1 cellular context compared by ENCODE assay signal in the genomic region with DNA sequence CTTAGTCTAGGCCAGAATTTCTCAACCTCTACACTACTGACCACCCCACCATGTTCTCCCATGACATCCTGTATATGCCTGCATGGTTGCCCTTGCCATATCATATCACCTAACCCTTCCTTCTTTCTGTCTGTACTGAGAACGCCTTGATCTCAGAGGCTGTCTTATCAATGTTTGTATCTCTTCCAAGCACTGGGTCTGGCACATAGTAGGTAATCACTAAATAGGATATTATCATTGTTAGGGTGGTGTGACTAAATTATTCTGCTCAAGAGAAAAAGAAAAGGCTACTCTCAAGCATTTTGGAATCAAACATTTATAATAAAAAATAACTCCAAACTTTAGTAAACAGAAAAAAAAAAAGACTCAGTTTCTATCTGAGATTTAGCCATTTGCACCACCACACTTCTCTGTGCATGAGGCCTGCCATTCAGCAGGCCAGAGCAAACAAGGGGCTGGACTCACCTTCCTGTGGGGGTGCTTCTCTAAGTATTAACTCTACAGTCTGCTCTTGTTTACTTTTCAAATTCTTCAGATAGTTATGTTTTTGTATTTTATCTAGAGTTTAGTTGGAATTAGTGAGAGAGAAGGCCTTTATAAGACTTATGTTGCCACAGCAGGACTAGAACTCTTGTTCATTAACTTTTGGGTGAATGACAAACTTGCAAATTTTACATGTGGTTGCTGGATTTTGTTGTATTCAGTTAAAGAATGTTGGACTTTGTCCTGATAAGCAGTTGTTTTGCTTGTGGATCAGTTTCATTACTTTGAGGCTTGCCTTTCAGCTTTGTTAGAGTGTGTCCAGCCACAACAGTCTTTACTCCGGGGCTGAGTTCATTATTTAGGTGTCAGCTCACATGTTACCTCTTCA.
TF ChIP-seq lines count a peak whose summit lies in the region.

No MANE protein-coding gene starts in this region.

TF ChIP-seq in SK-N-SH treated with all-trans-retinoic acid at 6 μM for 48 hours, 23 proteins besides CTCF, POLR2A, EP300 and RAD21 (continued from another document):
- TF ChIP-seq, protein P1, sequence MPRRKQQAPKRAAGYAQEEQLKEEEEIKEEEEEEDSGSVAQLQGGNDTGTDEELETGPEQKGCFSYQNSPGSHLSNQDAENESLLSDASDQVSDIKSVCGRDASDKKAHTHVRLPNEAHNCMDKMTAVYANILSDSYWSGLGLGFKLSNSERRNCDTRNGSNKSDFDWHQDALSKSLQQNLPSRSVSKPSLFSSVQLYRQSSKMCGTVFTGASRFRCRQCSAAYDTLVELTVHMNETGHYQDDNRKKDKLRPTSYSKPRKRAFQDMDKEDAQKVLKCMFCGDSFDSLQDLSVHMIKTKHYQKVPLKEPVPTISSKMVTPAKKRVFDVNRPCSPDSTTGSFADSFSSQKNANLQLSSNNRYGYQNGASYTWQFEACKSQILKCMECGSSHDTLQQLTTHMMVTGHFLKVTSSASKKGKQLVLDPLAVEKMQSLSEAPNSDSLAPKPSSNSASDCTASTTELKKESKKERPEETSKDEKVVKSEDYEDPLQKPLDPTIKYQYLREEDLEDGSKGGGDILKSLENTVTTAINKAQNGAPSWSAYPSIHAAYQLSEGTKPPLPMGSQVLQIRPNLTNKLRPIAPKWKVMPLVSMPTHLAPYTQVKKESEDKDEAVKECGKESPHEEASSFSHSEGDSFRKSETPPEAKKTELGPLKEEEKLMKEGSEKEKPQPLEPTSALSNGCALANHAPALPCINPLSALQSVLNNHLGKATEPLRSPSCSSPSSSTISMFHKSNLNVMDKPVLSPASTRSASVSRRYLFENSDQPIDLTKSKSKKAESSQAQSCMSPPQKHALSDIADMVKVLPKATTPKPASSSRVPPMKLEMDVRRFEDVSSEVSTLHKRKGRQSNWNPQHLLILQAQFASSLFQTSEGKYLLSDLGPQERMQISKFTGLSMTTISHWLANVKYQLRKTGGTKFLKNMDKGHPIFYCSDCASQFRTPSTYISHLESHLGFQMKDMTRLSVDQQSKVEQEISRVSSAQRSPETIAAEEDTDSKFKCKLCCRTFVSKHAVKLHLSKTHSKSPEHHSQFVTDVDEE (CRISPR knock-in tag; IDR thresholded peaks at IDR 0.05): no peak
- TF ChIP-seq SNAI2 (CRISPR knock-in tag; IDR thresholded peaks at IDR 0.05): no peak
- TF ChIP-seq ZC3H10 (CRISPR knock-in tag; IDR thresholded peaks at IDR 0.05): no peak
- no peak for TF ChIP-seq ESRRG (CRISPR knock-in tag; IDR thresholded peaks at IDR 0.05)
- TF ChIP-seq, protein P2, sequence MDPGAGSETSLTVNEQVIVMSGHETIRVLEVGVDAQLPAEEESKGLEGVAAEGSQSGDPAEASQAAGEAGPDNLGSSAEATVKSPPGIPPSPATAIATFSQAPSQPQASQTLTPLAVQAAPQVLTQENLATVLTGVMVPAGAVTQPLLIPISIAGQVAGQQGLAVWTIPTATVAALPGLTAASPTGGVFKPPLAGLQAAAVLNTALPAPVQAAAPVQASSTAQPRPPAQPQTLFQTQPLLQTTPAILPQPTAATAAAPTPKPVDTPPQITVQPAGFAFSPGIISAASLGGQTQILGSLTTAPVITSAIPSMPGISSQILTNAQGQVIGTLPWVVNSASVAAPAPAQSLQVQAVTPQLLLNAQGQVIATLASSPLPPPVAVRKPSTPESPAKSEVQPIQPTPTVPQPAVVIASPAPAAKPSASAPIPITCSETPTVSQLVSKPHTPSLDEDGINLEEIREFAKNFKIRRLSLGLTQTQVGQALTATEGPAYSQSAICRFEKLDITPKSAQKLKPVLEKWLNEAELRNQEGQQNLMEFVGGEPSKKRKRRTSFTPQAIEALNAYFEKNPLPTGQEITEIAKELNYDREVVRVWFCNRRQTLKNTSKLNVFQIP (CRISPR knock-in tag; IDR thresholded peaks at IDR 0.05; ENCODE audit: borderline replicate concordance, low read depth): no peak
- TF ChIP-seq ARNTL (CRISPR knock-in tag; IDR thresholded peaks at IDR 0.05; ENCODE audit: borderline replicate concordance, low read depth): no peak
- TF ChIP-seq PPARA (CRISPR knock-in tag; IDR thresholded peaks at IDR 0.05; ENCODE audit: borderline replicate concordance): no peak
- TF ChIP-seq RARB (CRISPR knock-in tag; IDR thresholded peaks at IDR 0.05): no peak
- TF ChIP-seq ZNF565 (CRISPR knock-in tag; conservative IDR thresholded peaks at IDR 0.05; ENCODE audit: low read depth): no peak
- no peak for TF ChIP-seq ISL1 (CRISPR knock-in tag; IDR thresholded peaks at IDR 0.05)
- TF ChIP-seq ZFP30 (CRISPR knock-in tag; IDR thresholded peaks at IDR 0.05): no peak
TF ChIP-seq in SK-N-SH treated with all-trans-retinoic acid at 6 μM for 48 hours: peak in this region for 0.
